In the genomic region with DNA sequence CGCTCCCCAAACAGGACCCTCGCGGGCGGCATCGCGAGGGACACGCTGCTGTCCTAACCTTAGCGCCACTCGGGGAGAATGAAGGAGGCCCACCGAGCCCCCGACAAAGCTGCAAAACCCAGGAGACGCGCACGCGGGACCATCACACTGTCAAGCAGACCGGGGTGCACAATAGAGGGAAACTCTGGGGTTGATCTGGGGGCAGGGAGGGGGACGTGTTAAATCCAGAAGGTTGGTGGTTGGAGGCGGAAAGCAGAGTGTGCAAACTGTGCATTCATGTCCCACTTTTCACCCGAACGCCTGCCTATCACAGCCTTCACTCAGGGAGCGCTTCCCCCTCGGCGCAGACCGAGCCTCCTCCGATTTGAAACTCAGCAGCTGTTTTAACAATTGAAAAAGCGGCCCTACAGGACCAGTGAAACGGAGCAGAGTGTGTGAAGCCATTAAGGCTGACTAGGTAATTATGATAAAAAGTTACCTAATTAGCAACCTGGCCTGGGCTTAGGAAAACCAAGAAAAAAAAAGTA, we compare ENCODE assay signal across 8 cellular contexts. TPM values are rescaled to one million over a fixed set of nuclear protein-coding genes. Genes with fewer than 3 reads are reported as not detected.
DNase-seq lines count a peak whose midpoint lies in the region; ATAC-seq lines count a peak whose summit lies in the region.

No MANE protein-coding gene starts in this region.

- H3K27me3 ChIP-seq in iPS DF 6.9 (ENCODE audit: control insufficient read depth, insufficient read depth, low read length) (peaks cover 5% of the 10 kb centered on the region; the same call in 1 of the 2 replicates), skeletal muscle satellite cell (ENCODE audit: control insufficient read depth, insufficient read depth, low read length) (peaks cover 29% of the 10 kb centered on the region)

- DNase-seq in T-helper 2 cell treated with Interferon-gamma antibody and Interleukin-4, amounts not matched to agents 5 μg/mL and 100 μg/mL, for 36 hours (ENCODE audit: low spot score) = no peak
- DNase-seq in T-helper 2 cell (no peak), iPS DF 6.9 (ENCODE audit: low read depth, low spot score) (no peak), activated gamma-delta T cell (lab: John Stamatoyannopoulos, UW) (no peak), H4 (ENCODE audit: low spot score) (no peak)

- ATAC-seq in activated T-helper 17 cell treated with anti-CD3 and anti-CD28 coated beads, Interleukin-2, amount 50 U/mL, for 72 hours (replicated peaks) = peak; percentile 5
- no peak for ATAC-seq in GM21447 (IDR thresholded peaks at IDR 0.05; ENCODE audit: unreplicated experiment)

- H3K9me3 Mint-ChIP-seq in T-helper 2 cell treated with Interferon-gamma antibody and Interleukin-4, amounts not matched to agents 5 μg/mL and 100 μg/mL, for 36 hours = no peaks in the 10 kb centered on the region
- no peaks in the 10 kb centered on the region for H3K9me3 Mint-ChIP-seq in activated T-helper 17 cell treated with anti-CD3 and anti-CD28 coated beads, Interleukin-2, amount 50 U/mL, for 72 hours

- H3K9me3 ChIP-seq in iPS DF 6.9 (ENCODE audit: control insufficient read depth, insufficient read depth, low read length) (no peaks in the 10 kb centered on the region), skeletal muscle satellite cell (replicated peaks; ENCODE audit: low read length) (no peaks in the 10 kb centered on the region)

- peak overlapping the region; percentile 85 for H3K4me3 Mint-ChIP-seq in T-helper 2 cell treated with Interferon-gamma antibody and Interleukin-4, amounts not matched to agents 5 μg/mL and 100 μg/mL, for 36 hours
- peak overlapping the region; percentile 85 for H3K4me3 Mint-ChIP-seq in activated T-helper 17 cell treated with anti-CD3 and anti-CD28 coated beads, Interleukin-2, amount 50 U/mL, for 72 hours

- peak overlapping the region; percentile 90 for H3K4me2 ChIP-seq in skeletal muscle satellite cell (ENCODE audit: low read length)

- no peak overlapping the region for H3K27ac ChIP-seq in iPS DF 6.9 (ENCODE audit: low read length)

- H3K4me1 ChIP-seq in iPS DF 6.9 (ENCODE audit: control insufficient read depth, insufficient read depth, low read length) (peaks cover 3% of the 10 kb centered on the region; the same call in 1 of the 2 replicates), skeletal muscle satellite cell (ENCODE audit: control insufficient read depth, insufficient read depth, low read length) (peaks cover 13% of the 10 kb centered on the region)

- H3K4me1 Mint-ChIP-seq in T-helper 2 cell treated with Interferon-gamma antibody and Interleukin-4, amounts not matched to agents 5 μg/mL and 100 μg/mL, for 36 hours (ENCODE audit: low read depth) = peaks cover 19% of the 10 kb centered on the region
- H3K4me1 Mint-ChIP-seq in activated T-helper 17 cell treated with anti-CD3 and anti-CD28 coated beads, Interleukin-2, amount 50 U/mL, for 72 hours = peaks cover 5% of the 10 kb centered on the region

- H3K27ac Mint-ChIP-seq in T-helper 2 cell treated with Interferon-gamma antibody and Interleukin-4, amounts not matched to agents 5 μg/mL and 100 μg/mL, for 36 hours = peak overlapping the region; percentile 22
- H3K27ac Mint-ChIP-seq in activated T-helper 17 cell treated with anti-CD3 and anti-CD28 coated beads, Interleukin-2, amount 50 U/mL, for 72 hours = no peak overlapping the region

- H3K4me3 ChIP-seq in iPS DF 6.9 (ENCODE audit: low read length) (peak overlapping the region; percentile 61), skeletal muscle satellite cell (ENCODE audit: low read length) (peak overlapping the region; percentile 69)

- H3K36me3 Mint-ChIP-seq in T-helper 2 cell treated with Interferon-gamma antibody and Interleukin-4, amounts not matched to agents 5 μg/mL and 100 μg/mL, for 36 hours (ENCODE audit: low read depth) = no peaks in the 10 kb centered on the region
- H3K36me3 Mint-ChIP-seq in activated T-helper 17 cell treated with anti-CD3 and anti-CD28 coated beads, Interleukin-2, amount 50 U/mL, for 72 hours (ENCODE audit: low read depth) = peaks cover 11% of the 10 kb centered on the region

- H3K9ac ChIP-seq in skeletal muscle satellite cell (ENCODE audit: low read depth, low read length) = peak overlapping the region; percentile 31

- WGBS in iPS DF 6.9 (ENCODE audit: insufficient coverage, insufficient read length) = no CpG with 5 or more reads among the region's 27 CpGs

- H3K36me3 ChIP-seq in iPS DF 6.9 (ENCODE audit: control insufficient read depth, insufficient read depth, low read length) = no peaks in the 10 kb centered on the region
- H3K36me3 ChIP-seq in skeletal muscle satellite cell (ENCODE audit: insufficient read depth, low read length) = no peaks in the 10 kb centered on the region

- H3K27me3 Mint-ChIP-seq in T-helper 2 cell treated with Interferon-gamma antibody and Interleukin-4, amounts not matched to agents 5 μg/mL and 100 μg/mL, for 36 hours (ENCODE audit: low read depth) = peaks cover 73% of the 10 kb centered on the region
- H3K27me3 Mint-ChIP-seq in activated T-helper 17 cell treated with anti-CD3 and anti-CD28 coated beads, Interleukin-2, amount 50 U/mL, for 72 hours = peaks cover 59% of the 10 kb centered on the region

RNA-seq across cellular contexts. Expression of a gene that starts 0.6 kb away (rescaled TPM):
- total RNA-seq in activated T-helper 17 cell treated with anti-CD3 and anti-CD28 coated beads, Interleukin-2, amount 50 U/mL, for 72 hours = 1 to 10 TPM in 1 of 2 donors, under 1 TPM in 1; 0.13 to 2.5 TPM
- 0.25 and 1.3 TPM in 2 replicates for total RNA-seq in skeletal muscle satellite cell (2012; rRNA removed)
- total RNA-seq in H4 (2014; rRNA removed; shearing (Covaris generic)) = 2.4 and 2.7 TPM in 2 replicates
